In the genomic region with DNA sequence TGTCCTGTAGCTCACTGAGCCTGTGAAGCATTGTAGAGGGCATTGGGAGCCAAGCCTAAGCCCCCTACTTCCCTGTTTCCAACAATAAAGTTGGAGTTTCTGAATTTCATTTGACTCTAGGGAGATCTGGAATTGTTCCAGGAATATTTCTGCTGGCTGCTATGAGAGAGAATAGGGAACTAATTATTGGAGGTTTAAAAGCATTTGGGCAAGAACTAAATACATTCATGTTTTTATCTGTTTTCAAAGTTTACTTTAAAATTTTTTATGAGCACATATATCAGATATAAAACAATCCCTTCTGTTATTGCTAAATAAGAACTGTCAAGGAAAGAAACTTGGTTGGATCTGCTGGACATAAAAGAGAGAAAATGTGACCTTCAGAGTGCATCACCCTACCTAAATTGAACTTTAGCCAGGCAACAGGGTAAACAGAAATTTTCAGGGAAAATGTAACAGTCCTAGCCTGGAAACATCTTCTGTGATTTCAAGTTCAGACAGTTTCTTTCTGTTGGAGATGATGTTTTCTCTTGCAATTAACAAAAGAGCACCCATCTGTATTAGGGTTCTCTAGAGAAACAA, we compare ENCODE assay signal across 1 cellular context.
A peak's percentile ranks its signal among the peaks of the same experiment; 100 is the strongest.
TF ChIP-seq lines count a peak whose summit lies in the region.

No MANE protein-coding gene starts in this region.

TF ChIP-seq in HepG2, 621 proteins besides CTCF, POLR2A, EP300 and RAD21 (continued from another document and continues in another):
- TF ChIP-seq ZBTB37 (CRISPR knock-in tag; IDR thresholded peaks at IDR 0.05) (no peak), FOXJ3 (CRISPR knock-in tag; IDR thresholded peaks at IDR 0.05; ENCODE audit: borderline replicate concordance) (peak; percentile 63; the same call in 1 of the 2 replicates), ZBTB7A (CRISPR knock-in tag; IDR thresholded peaks at IDR 0.05) (no peak), ZNF234 (CRISPR knock-in tag; conservative IDR thresholded peaks at IDR 0.05) (no peak), LCORL (IDR thresholded peaks at IDR 0.05) (no peak), LCORL (CRISPR knock-in tag; IDR thresholded peaks at IDR 0.05) (peak; percentile 35; the same call in 1 of the 2 replicates), ETV6 (CRISPR knock-in tag; conservative IDR thresholded peaks at IDR 0.05) (no peak), RCOR2 (CRISPR knock-in tag; IDR thresholded peaks at IDR 0.05) (no peak), ZNF546 (CRISPR knock-in tag; conservative IDR thresholded peaks at IDR 0.05) (no peak), ZNF331 (CRISPR knock-in tag; IDR thresholded peaks at IDR 0.05) (0 out of 2 replicates have a peak, but pooled peaks have one; percentile 45), RAD51 (IDR thresholded peaks at IDR 0.05; ENCODE audit: borderline replicate concordance) (no peak), NFIB (CRISPR knock-in tag; IDR thresholded peaks at IDR 0.05; ENCODE audit: borderline replicate concordance) (no peak), HMGA1 (CRISPR knock-in tag; conservative IDR thresholded peaks at IDR 0.05) (no peak), FOXA1 (IDR thresholded peaks at IDR 0.05) (no peak), FOXA1 (CRISPR knock-in tag; IDR thresholded peaks at IDR 0.05) (peak; percentile 53), SOX13 (IDR thresholded peaks at IDR 0.05) (no peak), SOX13 (CRISPR knock-in tag; conservative IDR thresholded peaks at IDR 0.05 in 1 of 2, IDR thresholded peaks at IDR 0.05 in 1 of 2) (peak in 1 of 2 experiments; percentile 82; a peak in 2 of 4 replicates), TERF1 (CRISPR knock-in tag; IDR thresholded peaks at IDR 0.05) (no peak), ZBTB42 (CRISPR knock-in tag; IDR thresholded peaks at IDR 0.05) (no peak), GATAD1 (CRISPR knock-in tag; IDR thresholded peaks at IDR 0.05) (no peak), ZNF569 (CRISPR knock-in tag; IDR thresholded peaks at IDR 0.05; ENCODE audit: borderline replicate concordance) (no peak), PAXIP1 (CRISPR knock-in tag; conservative IDR thresholded peaks at IDR 0.05) (peak; percentile 84), ZNF382 (CRISPR knock-in tag; IDR thresholded peaks at IDR 0.05; ENCODE audit: borderline replicate concordance) (no peak), HDAC1 (CRISPR knock-in tag; IDR thresholded peaks at IDR 0.05) (no peak), ZBTB20 (CRISPR knock-in tag; IDR thresholded peaks at IDR 0.05; ENCODE audit: borderline replicate concordance, low read depth) (peak; percentile 33; the same call in 1 of the 2 replicates), ZNF530 (CRISPR knock-in tag; IDR thresholded peaks at IDR 0.05; ENCODE audit: low read depth) (no peak), THRA (CRISPR knock-in tag; IDR thresholded peaks at IDR 0.05; ENCODE audit: borderline replicate concordance) (peak; percentile 91), BHLHE40 (IDR thresholded peaks at IDR 0.05; ENCODE audit: low read length) (no peak), HMG20B (CRISPR knock-in tag; conservative IDR thresholded peaks at IDR 0.05) (no peak), ZBTB25 (CRISPR knock-in tag; IDR thresholded peaks at IDR 0.05) (no peak), HMG20A (CRISPR knock-in tag; IDR thresholded peaks at IDR 0.05; ENCODE audit: borderline replicate concordance) (peak; percentile 76; the same call in 1 of the 2 replicates), RBAK (CRISPR knock-in tag; IDR thresholded peaks at IDR 0.05) (no peak), ISL2 (CRISPR knock-in tag; IDR thresholded peaks at IDR 0.05) (peak; percentile 52; the same call in 1 of the 2 replicates), NFE2L1 (CRISPR knock-in tag; IDR thresholded peaks at IDR 0.05; ENCODE audit: borderline replicate concordance) (no peak), CHCHD3 (CRISPR knock-in tag; IDR thresholded peaks at IDR 0.05) (no peak), GATA4 (IDR thresholded peaks at IDR 0.05; ENCODE audit: borderline replicate concordance, low read depth) (no peak), YEATS2 (CRISPR knock-in tag; IDR thresholded peaks at IDR 0.05; ENCODE audit: borderline replicate concordance) (no peak), HNF4G (IDR thresholded peaks at IDR 0.05; ENCODE audit: borderline replicate concordance, low read depth, low read length) (peak; percentile 73), HNF4G (CRISPR knock-in tag; IDR thresholded peaks at IDR 0.05; ENCODE audit: borderline replicate concordance, low read depth) (no peak), NFIC (IDR thresholded peaks at IDR 0.05; ENCODE audit: low read length) (peak; percentile 72; the same call in 1 of the 2 replicates), MTA3 (CRISPR knock-in tag; IDR thresholded peaks at IDR 0.05) (no peak), ETV5 (CRISPR knock-in tag; IDR thresholded peaks at IDR 0.05; ENCODE audit: borderline replicate concordance) (no peak), ZNF124 (CRISPR knock-in tag; IDR thresholded peaks at IDR 0.05) (no peak), FOXK1 (CRISPR knock-in tag; IDR thresholded peaks at IDR 0.05; ENCODE audit: borderline replicate concordance, low read depth) (peak; percentile 68; the same call in 1 of the 2 replicates), MED1 (CRISPR knock-in tag; IDR thresholded peaks at IDR 0.05) (peak; percentile 68; the same call in 1 of the 2 replicates), ZNF782 (CRISPR knock-in tag; IDR thresholded peaks at IDR 0.05; ENCODE audit: borderline replicate concordance) (no peak), SNAI1 (CRISPR knock-in tag; IDR thresholded peaks at IDR 0.05; ENCODE audit: borderline replicate concordance) (no peak)
- TF ChIP-seq, protein P1, sequence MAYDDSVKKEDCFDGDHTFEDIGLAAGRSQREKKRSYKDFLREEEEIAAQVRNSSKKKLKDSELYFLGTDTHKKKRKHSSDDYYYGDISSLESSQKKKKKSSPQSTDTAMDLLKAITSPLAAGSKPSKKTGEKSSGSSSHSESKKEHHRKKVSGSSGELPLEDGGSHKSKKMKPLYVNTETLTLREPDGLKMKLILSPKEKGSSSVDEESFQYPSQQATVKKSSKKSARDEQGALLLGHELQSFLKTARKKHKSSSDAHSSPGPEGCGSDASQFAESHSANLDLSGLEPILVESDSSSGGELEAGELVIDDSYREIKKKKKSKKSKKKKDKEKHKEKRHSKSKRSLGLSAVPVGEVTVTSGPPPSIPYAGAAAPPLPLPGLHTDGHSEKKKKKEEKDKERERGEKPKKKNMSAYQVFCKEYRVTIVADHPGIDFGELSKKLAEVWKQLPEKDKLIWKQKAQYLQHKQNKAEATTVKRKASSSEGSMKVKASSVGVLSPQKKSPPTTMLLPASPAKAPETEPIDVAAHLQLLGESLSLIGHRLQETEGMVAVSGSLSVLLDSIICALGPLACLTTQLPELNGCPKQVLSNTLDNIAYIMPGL (CRISPR knock-in tag; IDR thresholded peaks at IDR 0.05; ENCODE audit: borderline replicate concordance in 1 of 2, low read depth in 1 of 2), result no peak
- TF ChIP-seq, protein P2, sequence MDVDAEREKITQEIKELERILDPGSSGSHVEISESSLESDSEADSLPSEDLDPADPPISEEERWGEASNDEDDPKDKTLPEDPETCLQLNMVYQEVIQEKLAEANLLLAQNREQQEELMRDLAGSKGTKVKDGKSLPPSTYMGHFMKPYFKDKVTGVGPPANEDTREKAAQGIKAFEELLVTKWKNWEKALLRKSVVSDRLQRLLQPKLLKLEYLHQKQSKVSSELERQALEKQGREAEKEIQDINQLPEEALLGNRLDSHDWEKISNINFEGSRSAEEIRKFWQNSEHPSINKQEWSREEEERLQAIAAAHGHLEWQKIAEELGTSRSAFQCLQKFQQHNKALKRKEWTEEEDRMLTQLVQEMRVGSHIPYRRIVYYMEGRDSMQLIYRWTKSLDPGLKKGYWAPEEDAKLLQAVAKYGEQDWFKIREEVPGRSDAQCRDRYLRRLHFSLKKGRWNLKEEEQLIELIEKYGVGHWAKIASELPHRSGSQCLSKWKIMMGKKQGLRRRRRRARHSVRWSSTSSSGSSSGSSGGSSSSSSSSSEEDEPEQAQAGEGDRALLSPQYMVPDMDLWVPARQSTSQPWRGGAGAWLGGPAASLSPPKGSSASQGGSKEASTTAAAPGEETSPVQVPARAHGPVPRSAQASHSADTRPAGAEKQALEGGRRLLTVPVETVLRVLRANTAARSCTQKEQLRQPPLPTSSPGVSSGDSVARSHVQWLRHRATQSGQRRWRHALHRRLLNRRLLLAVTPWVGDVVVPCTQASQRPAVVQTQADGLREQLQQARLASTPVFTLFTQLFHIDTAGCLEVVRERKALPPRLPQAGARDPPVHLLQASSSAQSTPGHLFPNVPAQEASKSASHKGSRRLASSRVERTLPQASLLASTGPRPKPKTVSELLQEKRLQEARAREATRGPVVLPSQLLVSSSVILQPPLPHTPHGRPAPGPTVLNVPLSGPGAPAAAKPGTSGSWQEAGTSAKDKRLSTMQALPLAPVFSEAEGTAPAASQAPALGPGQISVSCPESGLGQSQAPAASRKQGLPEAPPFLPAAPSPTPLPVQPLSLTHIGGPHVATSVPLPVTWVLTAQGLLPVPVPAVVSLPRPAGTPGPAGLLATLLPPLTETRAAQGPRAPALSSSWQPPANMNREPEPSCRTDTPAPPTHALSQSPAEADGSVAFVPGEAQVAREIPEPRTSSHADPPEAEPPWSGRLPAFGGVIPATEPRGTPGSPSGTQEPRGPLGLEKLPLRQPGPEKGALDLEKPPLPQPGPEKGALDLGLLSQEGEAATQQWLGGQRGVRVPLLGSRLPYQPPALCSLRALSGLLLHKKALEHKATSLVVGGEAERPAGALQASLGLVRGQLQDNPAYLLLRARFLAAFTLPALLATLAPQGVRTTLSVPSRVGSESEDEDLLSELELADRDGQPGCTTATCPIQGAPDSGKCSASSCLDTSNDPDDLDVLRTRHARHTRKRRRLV (CRISPR knock-in tag; IDR thresholded peaks at IDR 0.05), result no peak
- TF ChIP-seq, protein P3, sequence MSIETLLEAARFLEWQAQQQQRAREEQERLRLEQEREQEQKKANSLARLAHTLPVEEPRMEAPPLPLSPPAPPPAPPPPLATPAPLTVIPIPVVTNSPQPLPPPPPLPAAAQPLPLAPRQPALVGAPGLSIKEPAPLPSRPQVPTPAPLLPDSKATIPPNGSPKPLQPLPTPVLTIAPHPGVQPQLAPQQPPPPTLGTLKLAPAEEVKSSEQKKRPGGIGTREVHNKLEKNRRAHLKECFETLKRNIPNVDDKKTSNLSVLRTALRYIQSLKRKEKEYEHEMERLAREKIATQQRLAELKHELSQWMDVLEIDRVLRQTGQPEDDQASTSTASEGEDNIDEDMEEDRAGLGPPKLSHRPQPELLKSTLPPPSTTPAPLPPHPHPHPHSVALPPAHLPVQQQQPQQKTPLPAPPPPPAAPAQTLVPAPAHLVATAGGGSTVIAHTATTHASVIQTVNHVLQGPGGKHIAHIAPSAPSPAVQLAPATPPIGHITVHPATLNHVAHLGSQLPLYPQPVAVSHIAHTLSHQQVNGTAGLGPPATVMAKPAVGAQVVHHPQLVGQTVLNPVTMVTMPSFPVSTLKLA (IDR thresholded peaks at IDR 0.05), result no peak
